ENCODE assay signal across 1 cellular context in the genomic region with DNA sequence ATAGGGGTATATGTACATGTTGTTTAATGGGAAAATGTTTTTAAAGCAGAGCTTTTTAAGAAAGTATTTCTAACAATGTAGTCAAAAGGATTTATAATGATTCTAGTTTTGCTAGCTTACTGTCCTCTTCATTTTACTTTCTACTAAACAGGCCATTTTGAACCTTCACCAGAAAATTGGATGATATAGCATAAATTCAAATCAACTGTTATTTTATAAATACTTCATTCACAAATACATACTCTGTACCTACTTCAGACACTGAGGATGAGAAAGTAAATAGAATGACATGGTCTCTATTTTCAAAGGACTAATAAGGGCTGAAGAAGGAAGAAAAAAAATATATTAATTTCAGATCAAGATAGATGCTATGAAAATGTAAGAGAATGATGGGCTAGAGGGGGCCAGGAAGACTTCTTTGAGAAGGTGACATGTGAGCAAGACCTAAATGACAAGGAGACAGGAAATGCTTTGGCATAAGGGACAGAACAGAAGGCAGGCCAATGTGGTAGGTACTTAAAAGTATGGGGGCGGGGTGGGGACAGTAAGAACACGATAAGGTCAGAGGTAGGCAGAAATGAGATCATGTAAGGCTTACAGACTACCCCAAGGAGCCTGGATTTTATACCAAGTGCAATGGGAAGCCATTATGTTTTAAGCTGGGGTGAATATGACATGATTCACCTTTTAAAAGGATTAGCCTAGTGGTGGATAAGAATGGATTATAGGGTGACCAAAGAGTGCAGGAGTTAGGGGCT.
TF ChIP-seq lines count a peak whose summit lies in the region.

No MANE protein-coding gene starts in this region.

TF ChIP-seq in K562, 482 proteins besides CTCF, POLR2A, EP300 and RAD21 (continued from another document and continues in another):
- TF ChIP-seq, protein P1, sequence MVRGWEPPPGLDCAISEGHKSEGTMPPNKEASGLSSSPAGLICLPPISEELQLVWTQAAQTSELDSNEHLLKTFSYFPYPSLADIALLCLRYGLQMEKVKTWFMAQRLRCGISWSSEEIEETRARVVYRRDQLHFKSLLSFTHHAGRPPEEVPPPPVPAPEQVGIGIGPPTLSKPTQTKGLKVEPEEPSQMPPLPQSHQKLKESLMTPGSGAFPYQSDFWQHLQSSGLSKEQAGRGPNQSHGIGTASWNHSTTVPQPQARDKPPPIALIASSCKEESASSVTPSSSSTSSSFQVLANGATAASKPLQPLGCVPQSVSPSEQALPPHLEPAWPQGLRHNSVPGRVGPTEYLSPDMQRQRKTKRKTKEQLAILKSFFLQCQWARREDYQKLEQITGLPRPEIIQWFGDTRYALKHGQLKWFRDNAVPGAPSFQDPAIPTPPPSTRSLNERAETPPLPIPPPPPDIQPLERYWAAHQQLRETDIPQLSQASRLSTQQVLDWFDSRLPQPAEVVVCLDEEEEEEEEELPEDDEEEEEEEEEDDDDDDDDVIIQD (CRISPR knock-in tag; IDR thresholded peaks at IDR 0.05) = no peak
- TF ChIP-seq, protein P2, sequence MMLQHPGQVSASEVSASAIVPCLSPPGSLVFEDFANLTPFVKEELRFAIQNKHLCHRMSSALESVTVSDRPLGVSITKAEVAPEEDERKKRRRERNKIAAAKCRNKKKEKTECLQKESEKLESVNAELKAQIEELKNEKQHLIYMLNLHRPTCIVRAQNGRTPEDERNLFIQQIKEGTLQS (IDR thresholded peaks at IDR 0.05) = peak; percentile 66
- TF ChIP-seq, protein P2 (CRISPR knock-in tag; conservative IDR thresholded peaks at IDR 0.05) = no peak
- TF ChIP-seq TCF7L2 (IDR thresholded peaks at IDR 0.05; ENCODE audit: low read depth, low read length) (no peak), HMGN3 (IDR thresholded peaks at IDR 0.05; ENCODE audit: borderline replicate concordance, extremely low read depth, insufficient read length, low read depth, low read length) (no peak), NR4A1 (CRISPR knock-in tag; IDR thresholded peaks at IDR 0.05) (no peak), NR4A1 (tag; IDR thresholded peaks at IDR 0.05) (no peak), IRF2 (CRISPR knock-in tag; IDR thresholded peaks at IDR 0.05) (no peak), ZNF551 (CRISPR knock-in tag; IDR thresholded peaks at IDR 0.05) (no peak), KLF6 (CRISPR knock-in tag; IDR thresholded peaks at IDR 0.05; ENCODE audit: borderline replicate concordance) (no peak), PTRF (tag; IDR thresholded peaks at IDR 0.05) (no peak), ZNF347 (CRISPR knock-in tag; IDR thresholded peaks at IDR 0.05; ENCODE audit: low read depth) (no peak), SREBF2 (CRISPR knock-in tag; IDR thresholded peaks at IDR 0.05) (peak; percentile 52; the same call in 1 of the 2 replicates), SMARCA4 (IDR thresholded peaks at IDR 0.05) (peak; percentile 55; the same call in 1 of the 2 replicates), ZNF146 (CRISPR knock-in tag; IDR thresholded peaks at IDR 0.05; ENCODE audit: unreplicated experiment) (no peak), NR2C1 (IDR thresholded peaks at IDR 0.05) (peak; percentile 67), NR2C1 (tag; IDR thresholded peaks at IDR 0.05) (peak; percentile 77), ATF7 (IDR thresholded peaks at IDR 0.05) (peak; percentile 67; the same call in 1 of the 2 replicates), NFE2L1 (tag; IDR thresholded peaks at IDR 0.05; ENCODE audit: borderline replicate concordance, low read depth) (no peak), RFX7 (CRISPR knock-in tag; IDR thresholded peaks at IDR 0.05) (no peak), POLR2AphosphoS5 (IDR thresholded peaks at IDR 0.05; ENCODE audit: control insufficient read depth, insufficient read depth, low read depth, low read length) (no peak; the same call in 1 of the 2 replicates), OTX1 (CRISPR knock-in tag; IDR thresholded peaks at IDR 0.05) (no peak), DPF2 (IDR thresholded peaks at IDR 0.05) (peak; percentile 81), PML (IDR thresholded peaks at IDR 0.05; ENCODE audit: low read length) (no peak), GABPA (tag; conservative IDR thresholded peaks at IDR 0.05; ENCODE audit: low read depth) (no peak), NEUROD1 (IDR thresholded peaks at IDR 0.05; ENCODE audit: borderline replicate concordance, low read depth, low read length, partially characterized antibody) (no peak), FOXJ2 (tag; IDR thresholded peaks at IDR 0.05) (no peak), EGR1 (conservative IDR thresholded peaks at IDR 0.05) (peak; percentile 86), NBN (IDR thresholded peaks at IDR 0.05; ENCODE audit: low read depth) (peak; percentile 35; the same call in 1 of the 2 replicates), MTA3 (IDR thresholded peaks at IDR 0.05; ENCODE audit: borderline replicate concordance) (0 out of 2 replicates have a peak, but pooled peaks have one; percentile 39), SOX6 (IDR thresholded peaks at IDR 0.05) (no peak), TAF15 (IDR thresholded peaks at IDR 0.05; ENCODE audit: low read depth, low read length) (no peak), MTA1 (IDR thresholded peaks at IDR 0.05; ENCODE audit: borderline replicate concordance) (no peak)
- TF ChIP-seq, protein P3, sequence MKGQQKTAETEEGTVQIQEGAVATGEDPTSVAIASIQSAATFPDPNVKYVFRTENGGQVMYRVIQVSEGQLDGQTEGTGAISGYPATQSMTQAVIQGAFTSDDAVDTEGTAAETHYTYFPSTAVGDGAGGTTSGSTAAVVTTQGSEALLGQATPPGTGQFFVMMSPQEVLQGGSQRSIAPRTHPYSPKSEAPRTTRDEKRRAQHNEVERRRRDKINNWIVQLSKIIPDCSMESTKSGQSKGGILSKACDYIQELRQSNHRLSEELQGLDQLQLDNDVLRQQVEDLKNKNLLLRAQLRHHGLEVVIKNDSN (CRISPR knock-in tag; IDR thresholded peaks at IDR 0.05) = no peak
- TF ChIP-seq, protein P4, sequence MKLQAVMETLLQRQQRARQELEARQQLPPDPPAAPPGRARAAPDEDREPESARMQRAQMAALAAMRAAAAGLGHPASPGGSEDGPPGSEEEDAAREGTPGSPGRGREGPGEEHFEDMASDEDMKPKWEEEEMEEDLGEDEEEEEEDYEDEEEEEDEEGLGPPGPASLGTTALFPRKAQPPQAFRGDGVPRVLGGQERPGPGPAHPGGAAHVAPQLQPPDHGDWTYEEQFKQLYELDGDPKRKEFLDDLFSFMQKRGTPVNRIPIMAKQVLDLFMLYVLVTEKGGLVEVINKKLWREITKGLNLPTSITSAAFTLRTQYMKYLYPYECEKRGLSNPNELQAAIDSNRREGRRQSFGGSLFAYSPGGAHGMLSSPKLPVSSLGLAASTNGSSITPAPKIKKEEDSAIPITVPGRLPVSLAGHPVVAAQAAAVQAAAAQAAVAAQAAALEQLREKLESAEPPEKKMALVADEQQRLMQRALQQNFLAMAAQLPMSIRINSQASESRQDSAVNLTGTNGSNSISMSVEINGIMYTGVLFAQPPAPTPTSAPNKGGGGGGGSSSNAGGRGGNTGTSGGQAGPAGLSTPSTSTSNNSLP (IDR thresholded peaks at IDR 0.05; ENCODE audit: borderline replicate concordance, low read depth, low read length) = no peak
- TF ChIP-seq, protein P5, sequence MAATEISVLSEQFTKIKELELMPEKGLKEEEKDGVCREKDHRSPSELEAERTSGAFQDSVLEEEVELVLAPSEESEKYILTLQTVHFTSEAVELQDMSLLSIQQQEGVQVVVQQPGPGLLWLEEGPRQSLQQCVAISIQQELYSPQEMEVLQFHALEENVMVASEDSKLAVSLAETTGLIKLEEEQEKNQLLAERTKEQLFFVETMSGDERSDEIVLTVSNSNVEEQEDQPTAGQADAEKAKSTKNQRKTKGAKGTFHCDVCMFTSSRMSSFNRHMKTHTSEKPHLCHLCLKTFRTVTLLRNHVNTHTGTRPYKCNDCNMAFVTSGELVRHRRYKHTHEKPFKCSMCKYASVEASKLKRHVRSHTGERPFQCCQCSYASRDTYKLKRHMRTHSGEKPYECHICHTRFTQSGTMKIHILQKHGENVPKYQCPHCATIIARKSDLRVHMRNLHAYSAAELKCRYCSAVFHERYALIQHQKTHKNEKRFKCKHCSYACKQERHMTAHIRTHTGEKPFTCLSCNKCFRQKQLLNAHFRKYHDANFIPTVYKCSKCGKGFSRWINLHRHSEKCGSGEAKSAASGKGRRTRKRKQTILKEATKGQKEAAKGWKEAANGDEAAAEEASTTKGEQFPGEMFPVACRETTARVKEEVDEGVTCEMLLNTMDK (IDR thresholded peaks at IDR 0.05; ENCODE audit: borderline replicate concordance, insufficient read depth, low read depth, low read length, poor library complexity, severe bottlenecking) = no peak
- TF ChIP-seq, protein P6, sequence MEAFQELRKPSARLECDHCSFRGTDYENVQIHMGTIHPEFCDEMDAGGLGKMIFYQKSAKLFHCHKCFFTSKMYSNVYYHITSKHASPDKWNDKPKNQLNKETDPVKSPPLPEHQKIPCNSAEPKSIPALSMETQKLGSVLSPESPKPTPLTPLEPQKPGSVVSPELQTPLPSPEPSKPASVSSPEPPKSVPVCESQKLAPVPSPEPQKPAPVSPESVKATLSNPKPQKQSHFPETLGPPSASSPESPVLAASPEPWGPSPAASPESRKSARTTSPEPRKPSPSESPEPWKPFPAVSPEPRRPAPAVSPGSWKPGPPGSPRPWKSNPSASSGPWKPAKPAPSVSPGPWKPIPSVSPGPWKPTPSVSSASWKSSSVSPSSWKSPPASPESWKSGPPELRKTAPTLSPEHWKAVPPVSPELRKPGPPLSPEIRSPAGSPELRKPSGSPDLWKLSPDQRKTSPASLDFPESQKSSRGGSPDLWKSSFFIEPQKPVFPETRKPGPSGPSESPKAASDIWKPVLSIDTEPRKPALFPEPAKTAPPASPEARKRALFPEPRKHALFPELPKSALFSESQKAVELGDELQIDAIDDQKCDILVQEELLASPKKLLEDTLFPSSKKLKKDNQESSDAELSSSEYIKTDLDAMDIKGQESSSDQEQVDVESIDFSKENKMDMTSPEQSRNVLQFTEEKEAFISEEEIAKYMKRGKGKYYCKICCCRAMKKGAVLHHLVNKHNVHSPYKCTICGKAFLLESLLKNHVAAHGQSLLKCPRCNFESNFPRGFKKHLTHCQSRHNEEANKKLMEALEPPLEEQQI (IDR thresholded peaks at IDR 0.05) = peak; percentile 78; the same call in 1 of the 2 replicates
- TF ChIP-seq, protein P7, sequence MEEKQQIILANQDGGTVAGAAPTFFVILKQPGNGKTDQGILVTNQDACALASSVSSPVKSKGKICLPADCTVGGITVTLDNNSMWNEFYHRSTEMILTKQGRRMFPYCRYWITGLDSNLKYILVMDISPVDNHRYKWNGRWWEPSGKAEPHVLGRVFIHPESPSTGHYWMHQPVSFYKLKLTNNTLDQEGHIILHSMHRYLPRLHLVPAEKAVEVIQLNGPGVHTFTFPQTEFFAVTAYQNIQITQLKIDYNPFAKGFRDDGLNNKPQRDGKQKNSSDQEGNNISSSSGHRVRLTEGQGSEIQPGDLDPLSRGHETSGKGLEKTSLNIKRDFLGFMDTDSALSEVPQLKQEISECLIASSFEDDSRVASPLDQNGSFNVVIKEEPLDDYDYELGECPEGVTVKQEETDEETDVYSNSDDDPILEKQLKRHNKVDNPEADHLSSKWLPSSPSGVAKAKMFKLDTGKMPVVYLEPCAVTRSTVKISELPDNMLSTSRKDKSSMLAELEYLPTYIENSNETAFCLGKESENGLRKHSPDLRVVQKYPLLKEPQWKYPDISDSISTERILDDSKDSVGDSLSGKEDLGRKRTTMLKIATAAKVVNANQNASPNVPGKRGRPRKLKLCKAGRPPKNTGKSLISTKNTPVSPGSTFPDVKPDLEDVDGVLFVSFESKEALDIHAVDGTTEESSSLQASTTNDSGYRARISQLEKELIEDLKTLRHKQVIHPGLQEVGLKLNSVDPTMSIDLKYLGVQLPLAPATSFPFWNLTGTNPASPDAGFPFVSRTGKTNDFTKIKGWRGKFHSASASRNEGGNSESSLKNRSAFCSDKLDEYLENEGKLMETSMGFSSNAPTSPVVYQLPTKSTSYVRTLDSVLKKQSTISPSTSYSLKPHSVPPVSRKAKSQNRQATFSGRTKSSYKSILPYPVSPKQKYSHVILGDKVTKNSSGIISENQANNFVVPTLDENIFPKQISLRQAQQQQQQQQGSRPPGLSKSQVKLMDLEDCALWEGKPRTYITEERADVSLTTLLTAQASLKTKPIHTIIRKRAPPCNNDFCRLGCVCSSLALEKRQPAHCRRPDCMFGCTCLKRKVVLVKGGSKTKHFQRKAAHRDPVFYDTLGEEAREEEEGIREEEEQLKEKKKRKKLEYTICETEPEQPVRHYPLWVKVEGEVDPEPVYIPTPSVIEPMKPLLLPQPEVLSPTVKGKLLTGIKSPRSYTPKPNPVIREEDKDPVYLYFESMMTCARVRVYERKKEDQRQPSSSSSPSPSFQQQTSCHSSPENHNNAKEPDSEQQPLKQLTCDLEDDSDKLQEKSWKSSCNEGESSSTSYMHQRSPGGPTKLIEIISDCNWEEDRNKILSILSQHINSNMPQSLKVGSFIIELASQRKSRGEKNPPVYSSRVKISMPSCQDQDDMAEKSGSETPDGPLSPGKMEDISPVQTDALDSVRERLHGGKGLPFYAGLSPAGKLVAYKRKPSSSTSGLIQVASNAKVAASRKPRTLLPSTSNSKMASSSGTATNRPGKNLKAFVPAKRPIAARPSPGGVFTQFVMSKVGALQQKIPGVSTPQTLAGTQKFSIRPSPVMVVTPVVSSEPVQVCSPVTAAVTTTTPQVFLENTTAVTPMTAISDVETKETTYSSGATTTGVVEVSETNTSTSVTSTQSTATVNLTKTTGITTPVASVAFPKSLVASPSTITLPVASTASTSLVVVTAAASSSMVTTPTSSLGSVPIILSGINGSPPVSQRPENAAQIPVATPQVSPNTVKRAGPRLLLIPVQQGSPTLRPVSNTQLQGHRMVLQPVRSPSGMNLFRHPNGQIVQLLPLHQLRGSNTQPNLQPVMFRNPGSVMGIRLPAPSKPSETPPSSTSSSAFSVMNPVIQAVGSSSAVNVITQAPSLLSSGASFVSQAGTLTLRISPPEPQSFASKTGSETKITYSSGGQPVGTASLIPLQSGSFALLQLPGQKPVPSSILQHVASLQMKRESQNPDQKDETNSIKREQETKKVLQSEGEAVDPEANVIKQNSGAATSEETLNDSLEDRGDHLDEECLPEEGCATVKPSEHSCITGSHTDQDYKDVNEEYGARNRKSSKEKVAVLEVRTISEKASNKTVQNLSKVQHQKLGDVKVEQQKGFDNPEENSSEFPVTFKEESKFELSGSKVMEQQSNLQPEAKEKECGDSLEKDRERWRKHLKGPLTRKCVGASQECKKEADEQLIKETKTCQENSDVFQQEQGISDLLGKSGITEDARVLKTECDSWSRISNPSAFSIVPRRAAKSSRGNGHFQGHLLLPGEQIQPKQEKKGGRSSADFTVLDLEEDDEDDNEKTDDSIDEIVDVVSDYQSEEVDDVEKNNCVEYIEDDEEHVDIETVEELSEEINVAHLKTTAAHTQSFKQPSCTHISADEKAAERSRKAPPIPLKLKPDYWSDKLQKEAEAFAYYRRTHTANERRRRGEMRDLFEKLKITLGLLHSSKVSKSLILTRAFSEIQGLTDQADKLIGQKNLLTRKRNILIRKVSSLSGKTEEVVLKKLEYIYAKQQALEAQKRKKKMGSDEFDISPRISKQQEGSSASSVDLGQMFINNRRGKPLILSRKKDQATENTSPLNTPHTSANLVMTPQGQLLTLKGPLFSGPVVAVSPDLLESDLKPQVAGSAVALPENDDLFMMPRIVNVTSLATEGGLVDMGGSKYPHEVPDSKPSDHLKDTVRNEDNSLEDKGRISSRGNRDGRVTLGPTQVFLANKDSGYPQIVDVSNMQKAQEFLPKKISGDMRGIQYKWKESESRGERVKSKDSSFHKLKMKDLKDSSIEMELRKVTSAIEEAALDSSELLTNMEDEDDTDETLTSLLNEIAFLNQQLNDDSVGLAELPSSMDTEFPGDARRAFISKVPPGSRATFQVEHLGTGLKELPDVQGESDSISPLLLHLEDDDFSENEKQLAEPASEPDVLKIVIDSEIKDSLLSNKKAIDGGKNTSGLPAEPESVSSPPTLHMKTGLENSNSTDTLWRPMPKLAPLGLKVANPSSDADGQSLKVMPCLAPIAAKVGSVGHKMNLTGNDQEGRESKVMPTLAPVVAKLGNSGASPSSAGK (IDR thresholded peaks at IDR 0.05) = no peak
